1 cellular context compared by ENCODE assay signal in the genomic region with DNA sequence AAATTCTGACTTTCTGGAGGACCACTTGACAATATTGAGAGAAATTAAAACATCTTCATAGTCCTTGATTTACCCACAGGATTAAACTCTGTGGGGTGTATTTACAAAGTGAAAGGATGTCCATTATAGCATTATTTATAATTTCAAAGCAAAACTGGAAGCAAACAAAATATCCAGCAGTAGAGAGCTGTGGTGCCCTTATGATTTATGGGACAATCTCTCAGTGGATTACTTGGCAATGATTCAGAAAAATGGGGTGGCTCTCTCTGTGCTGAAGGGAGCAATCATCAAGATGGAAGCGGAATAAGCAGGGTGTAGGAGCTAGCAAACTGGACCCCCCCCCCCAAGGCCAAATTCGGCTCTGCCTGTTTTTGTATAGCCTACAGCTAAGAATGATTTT.
TF ChIP-seq lines count a peak whose summit lies in the region.

No MANE protein-coding gene starts in this region.

TF ChIP-seq in GM12878, 131 proteins besides CTCF, POLR2A, EP300 and RAD21:
- TF ChIP-seq ZNF687 (IDR thresholded peaks at IDR 0.05) = no peak
- TF ChIP-seq, protein P1, sequence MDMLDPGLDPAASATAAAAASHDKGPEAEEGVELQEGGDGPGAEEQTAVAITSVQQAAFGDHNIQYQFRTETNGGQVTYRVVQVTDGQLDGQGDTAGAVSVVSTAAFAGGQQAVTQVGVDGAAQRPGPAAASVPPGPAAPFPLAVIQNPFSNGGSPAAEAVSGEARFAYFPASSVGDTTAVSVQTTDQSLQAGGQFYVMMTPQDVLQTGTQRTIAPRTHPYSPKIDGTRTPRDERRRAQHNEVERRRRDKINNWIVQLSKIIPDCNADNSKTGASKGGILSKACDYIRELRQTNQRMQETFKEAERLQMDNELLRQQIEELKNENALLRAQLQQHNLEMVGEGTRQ (IDR thresholded peaks at IDR 0.05; ENCODE audit: borderline replicate concordance, low read depth, low read length) = no peak
- TF ChIP-seq CBFB (IDR thresholded peaks at IDR 0.05; ENCODE audit: low read depth) = no peak
- TF ChIP-seq CREM (IDR thresholded peaks at IDR 0.05; ENCODE audit: low read depth) = no peak
- TF ChIP-seq, protein P2, sequence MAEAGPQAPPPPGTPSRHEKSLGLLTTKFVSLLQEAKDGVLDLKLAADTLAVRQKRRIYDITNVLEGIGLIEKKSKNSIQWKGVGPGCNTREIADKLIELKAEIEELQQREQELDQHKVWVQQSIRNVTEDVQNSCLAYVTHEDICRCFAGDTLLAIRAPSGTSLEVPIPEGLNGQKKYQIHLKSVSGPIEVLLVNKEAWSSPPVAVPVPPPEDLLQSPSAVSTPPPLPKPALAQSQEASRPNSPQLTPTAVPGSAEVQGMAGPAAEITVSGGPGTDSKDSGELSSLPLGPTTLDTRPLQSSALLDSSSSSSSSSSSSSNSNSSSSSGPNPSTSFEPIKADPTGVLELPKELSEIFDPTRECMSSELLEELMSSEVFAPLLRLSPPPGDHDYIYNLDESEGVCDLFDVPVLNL (IDR thresholded peaks at IDR 0.05; ENCODE audit: low read depth, low read length) = no peak
- no peak for TF ChIP-seq BCL3 (IDR thresholded peaks at IDR 0.05; ENCODE audit: borderline replicate concordance, insufficient read depth, low read depth, low read length, poor library complexity, severe bottlenecking)
- no peak for TF ChIP-seq KLF5 (IDR thresholded peaks at IDR 0.05; ENCODE audit: partially characterized antibody)
- TF ChIP-seq, protein P3, sequence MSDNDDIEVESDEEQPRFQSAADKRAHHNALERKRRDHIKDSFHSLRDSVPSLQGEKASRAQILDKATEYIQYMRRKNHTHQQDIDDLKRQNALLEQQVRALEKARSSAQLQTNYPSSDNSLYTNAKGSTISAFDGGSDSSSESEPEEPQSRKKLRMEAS (IDR thresholded peaks at IDR 0.05; ENCODE audit: low read depth, low read length) = no peak
- no peak for TF ChIP-seq CBX5 (IDR thresholded peaks at IDR 0.05; ENCODE audit: low read depth)
- TF ChIP-seq MLLT1 (IDR thresholded peaks at IDR 0.05) = no peak
- no peak for TF ChIP-seq HDGF (IDR thresholded peaks at IDR 0.05)
- TF ChIP-seq MYB (IDR thresholded peaks at IDR 0.05; ENCODE audit: borderline replicate concordance, low read depth, low read length) = no peak
- no peak for TF ChIP-seq IRF5 (IDR thresholded peaks at IDR 0.05; ENCODE audit: borderline replicate concordance)
- TF ChIP-seq EZH2 (IDR thresholded peaks at IDR 0.05; ENCODE audit: borderline replicate concordance, control insufficient read depth, low read depth, low read length) = no peak
- TF ChIP-seq PKNOX1 (IDR thresholded peaks at IDR 0.05) = no peak
TF ChIP-seq in GM12878: peak in this region for 0.
